10 cellular contexts compared by ENCODE assay signal in genomic region chr1:226349801-226350503, GRCh38. TPM values are rescaled to one million over a fixed set of nuclear protein-coding genes. Genes with fewer than 3 reads are reported as not detected.
DNase-seq lines count a peak whose midpoint lies in the region; ATAC-seq and TF ChIP-seq lines count a peak whose summit lies in the region.
"Had no signal": no experiment of that assay in that cellular context is flagged by ENCODE, and none has a peak within 500 bp of the region (broad histone marks: within the 10 kb centered on the region; RNA-seq: fewer than 3 reads in every experiment).

No MANE protein-coding gene starts in this region.

- peak; percentile 56 for ATAC-seq in GM19463 (IDR thresholded peaks at IDR 0.05; ENCODE audit: unreplicated experiment)
- no peak for ATAC-seq in HG03521 (IDR thresholded peaks at IDR 0.05; ENCODE audit: unreplicated experiment)

- H3K27me3 ChIP-seq in Loucy (ENCODE audit: insufficient read depth, low read length, poor library complexity, severe bottlenecking) (no peaks in the 10 kb centered on the region), vagina (no peaks in the 10 kb centered on the region), BE2C (no peaks in the 10 kb centered on the region)

- peaks cover 12% of the 10 kb centered on the region for H3F3A ChIP-seq in Loucy (ENCODE audit: low read depth)

- H3K9ac ChIP-seq in Loucy (ENCODE audit: low read depth, low read length, poor library complexity, severe bottlenecking), result peak overlapping the region; percentile 72

- H3K36me3 ChIP-seq in Loucy (ENCODE audit: insufficient read depth, low read length), result no peaks in the 10 kb centered on the region
- H3K36me3 ChIP-seq in vagina, result no peaks in the 10 kb centered on the region
- no peaks in the 10 kb centered on the region for H3K36me3 ChIP-seq in BE2C

- intact Hi-C loops in vagina (cut with DNase I), result no loop called here

- H3K4me3 ChIP-seq in Loucy (ENCODE audit: low read length, poor library complexity, severe bottlenecking), result peak overlapping the region; percentile 60
- H3K4me3 ChIP-seq in vagina, result no peak overlapping the region
- H3K4me3 ChIP-seq in BE2C (ENCODE audit: low read depth, low read length), result no peak overlapping the region

- peaks cover 61% of the 10 kb centered on the region for H3K4me1 ChIP-seq in Loucy (ENCODE audit: insufficient read depth, low read length, poor library complexity, severe bottlenecking)
- H3K4me1 ChIP-seq in vagina, result peaks cover 8% of the 10 kb centered on the region
- peaks cover 6% of the 10 kb centered on the region for H3K4me1 ChIP-seq in BE2C

- no peak for TF ChIP-seq POLR2A in vagina (IDR thresholded peaks at IDR 0.05)

- no peak overlapping the region for H3K27ac ChIP-seq in vagina

- H3K9me3 ChIP-seq in Loucy (ENCODE audit: insufficient read depth, low read depth, low read length) (no peaks in the 10 kb centered on the region), vagina (no peaks in the 10 kb centered on the region), BE2C (no peaks in the 10 kb centered on the region)

- H2AFZ ChIP-seq in Loucy (ENCODE audit: low read length), result 0 out of 2 replicates have a peak overlapping the region, but pooled peaks have one; percentile 25

- no peaks in the 10 kb centered on the region for H4K20me1 ChIP-seq in Loucy (ENCODE audit: insufficient read depth, low read length, poor library complexity, severe bottlenecking)

- H3K4me2 ChIP-seq in Loucy (ENCODE audit: low read depth, low read length, poor library complexity, severe bottlenecking), result peak overlapping the region; percentile 71

- H3K9me2 ChIP-seq in Loucy (replicated peaks; ENCODE audit: low read depth, low read length), result no peaks in the 10 kb centered on the region

- DNase-seq in COLO829 (ENCODE audit: low spot score), result peak; percentile 42
- peak; percentile 67 for DNase-seq in germinal center (ENCODE audit: low spot score)
- DNase-seq in NCI-H1092 (lab: John Stamatoyannopoulos, UW), result no peak
- no peak for DNase-seq in vagina (ENCODE audit: extremely low spot score in 2 of 2)
- no peak for DNase-seq in BE2C
- DNase-seq: CD4-positive, CD25-positive, alpha-beta regulatory T cell; NCI-H1105 treated with DMSO at 0.1 percent for 48 hours had no signal

- H3K79me2 ChIP-seq in Loucy (ENCODE audit: insufficient read depth, low read length), result no peaks in the 10 kb centered on the region

- TF ChIP-seq CTCF in Loucy (conservative IDR thresholded peaks at IDR 0.05; ENCODE audit: low read length), result no peak
- TF ChIP-seq CTCF in vagina (IDR thresholded peaks at IDR 0.05), result no peak
- no peak for TF ChIP-seq CTCF in BE2C (IDR thresholded peaks at IDR 0.05; ENCODE audit: low read depth, low read length)

RNA-seq across cellular contexts. Expression of gene LIN9, which starts 41.0 kb away (rescaled TPM):
- total RNA-seq in vagina, result 3.9 TPM
- polyA plus RNA-seq in BE2C (2012; ENCODE audit: insufficient read depth, insufficient read length, low read depth), result 3.1 TPM

RNA-seq across cellular contexts. Expression of gene PARP1, which starts 57.9 kb away (rescaled TPM):
- total RNA-seq in vagina, result 64.6 TPM
- polyA plus RNA-seq in BE2C (2012; ENCODE audit: insufficient read depth, insufficient read length, low read depth), result 193 TPM

Comparison
In these comparisons a context has a peak if more than half of its experiments do, and no peak if none do; other contexts are left out.
1. DNase-seq: peak in COLO829 (single experiment) and germinal center (single experiment); none in NCI-H1092 (single experiment), vagina (0 of 2) and BE2C (single experiment).